11 cellular contexts compared by ENCODE assay signal in the genomic region with DNA sequence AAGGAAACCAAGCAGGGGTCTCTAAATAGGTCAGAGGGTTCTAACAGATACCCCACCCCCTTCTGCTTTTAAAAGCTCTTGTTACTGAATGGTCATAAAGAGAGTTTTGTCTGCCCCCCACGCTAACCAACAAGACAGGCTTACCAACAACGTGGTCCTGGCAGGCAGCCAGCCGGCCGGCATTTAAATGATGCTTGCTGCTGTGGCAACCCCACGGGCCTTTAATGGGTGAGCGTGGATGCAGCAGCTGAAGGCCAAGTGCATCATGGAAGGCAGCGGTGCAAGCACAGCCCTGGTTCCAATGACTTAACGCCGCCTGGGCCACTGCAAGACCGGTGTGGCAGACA. TPM values are rescaled to one million over a fixed set of nuclear protein-coding genes. Genes with fewer than 3 reads are reported as not detected.
A peak's percentile ranks its signal among the peaks of the same experiment; 100 is the strongest.
DNase-seq lines count a peak whose midpoint lies in the region; FAIRE-seq lines count a peak whose summit lies in the region.
"Had no signal": no experiment of that assay in that cellular context is flagged by ENCODE, and none has a peak within 500 bp of the region (broad histone marks: within the 10 kb centered on the region; RNA-seq: fewer than 3 reads in every experiment).

No MANE protein-coding gene starts in this region.

- H3K27ac ChIP-seq in mesendoderm (ENCODE audit: low read depth, low read length), result no peak overlapping the region
- H3K27ac ChIP-seq: BLaER1 treated with 17β-estradiol and CSF1 and Interleukin-3, amounts not matched to agents 10 nM and 100 nM had no signal

- H3K36me3 ChIP-seq in mesendoderm (ENCODE audit: control insufficient read depth, insufficient read depth, low read length), result no peaks in the 10 kb centered on the region

- FAIRE-seq in RCC 7860 (lab: Jason Lieb, UNC), result no peak

- no peak overlapping the region for H3K4me3 ChIP-seq in mesendoderm (ENCODE audit: low read length)
- H3K4me3 ChIP-seq: BLaER1 treated with 17β-estradiol and CSF1 and Interleukin-3, amounts not matched to agents 10 nM and 100 nM had no signal

- H3K4ac ChIP-seq in mesendoderm (ENCODE audit: low read depth, low read length), result no peak overlapping the region

- peaks cover 10% of the 10 kb centered on the region for H3K4me1 ChIP-seq in mesendoderm (ENCODE audit: control insufficient read depth, low read depth, low read length)

- no peak overlapping the region for H3K9ac ChIP-seq in mesendoderm (ENCODE audit: low read length)
- H3K9ac ChIP-seq: BLaER1 treated with 17β-estradiol and CSF1 and Interleukin-3, amounts not matched to agents 10 nM and 100 nM had no signal

- H3K79me1 ChIP-seq in mesendoderm (ENCODE audit: low read length), result peaks cover 23% of the 10 kb centered on the region

- no peak overlapping the region for H2BK15ac ChIP-seq in mesendoderm (replicated peaks; ENCODE audit: low read depth)

- no peak overlapping the region for H3K23ac ChIP-seq in mesendoderm (ENCODE audit: low read length)

- no peak overlapping the region for H2BK120ac ChIP-seq in mesendoderm (ENCODE audit: low read depth, low read length)

- H4K8ac ChIP-seq in mesendoderm (ENCODE audit: low read depth, low read length), result no peak overlapping the region

- no peak overlapping the region for H3K56ac ChIP-seq in mesendoderm (ENCODE audit: low read length)

- no peak overlapping the region for H4K5ac ChIP-seq in mesendoderm (ENCODE audit: low read length)

- H3K79me2 ChIP-seq in mesendoderm (ENCODE audit: control insufficient read depth, insufficient read depth, low read length), result peaks cover 6% of the 10 kb centered on the region

- H2AK5ac ChIP-seq in mesendoderm (ENCODE audit: low read length), result no peak overlapping the region

- no peak overlapping the region for H3K18ac ChIP-seq in mesendoderm (ENCODE audit: low read length)

- no peak overlapping the region for H2BK5ac ChIP-seq in mesendoderm (ENCODE audit: low read length)

- H3K4me2 ChIP-seq in mesendoderm (ENCODE audit: low read length), result no peak overlapping the region
- H3K4me2 ChIP-seq: BLaER1 treated with 17β-estradiol and CSF1 and Interleukin-3, amounts not matched to agents 10 nM and 100 nM had no signal

- peak; percentile 23 for DNase-seq in A172 (ENCODE audit: low spot score)
- peak; percentile 44 for DNase-seq in HK-2 (ENCODE audit: unreplicated experiment)
- DNase-seq in RCC 7860 (ENCODE audit: low spot score), result peak; percentile 24
- peak; percentile 76 for DNase-seq in kidney tubule cell (ENCODE audit: low spot score)
- no peak for DNase-seq in GM03348 (ENCODE audit: low spot score)
- no peak for DNase-seq in epidermal melanocyte (ENCODE audit: insufficient read length, low spot score)
- DNase-seq in mesendoderm, result no peak
- DNase-seq in cerebellar nuclear complex (lab: John Stamatoyannopoulos, UW), result no peak
- DNase-seq: activated CD8-positive, alpha-beta memory T cell treated with anti-CD3 and anti-CD28 coated beads, Interleukin-2, amount 10 ng/mL, durations not matched to agents 7 days and 5 days; central memory CD4-positive, alpha-beta T cell had no signal

- no CpG with 5 or more reads among the region's 10 CpGs for WGBS in mesendoderm (ENCODE audit: extremely low coverage, insufficient coverage, low lambda C conversion rate)

- H3K27me3 ChIP-seq in mesendoderm (ENCODE audit: insufficient read depth, low read length, poor library complexity), result no peaks in the 10 kb centered on the region
- H3K27me3 ChIP-seq: BLaER1 treated with 17β-estradiol and CSF1 and Interleukin-3, amounts not matched to agents 10 nM and 100 nM had no signal

RNA-seq across cellular contexts. Expression of a gene that starts 29.7 kb away (rescaled TPM):
- total RNA-seq in A172 (2014; rRNA removed; shearing (Covaris generic)), result 19.6 and 27.9 TPM in 2 replicates
- polyA plus RNA-seq in mesendoderm (2013, experiment 1 of 2), result 61.9 TPM
- polyA plus RNA-seq in mesendoderm (2013, experiment 2 of 2), result 62.7 TPM
- total RNA-seq: activated CD8-positive, alpha-beta memory T cell treated with anti-CD3 and anti-CD28 coated beads, Interleukin-2, amount 10 ng/mL, durations not matched to agents 7 days and 5 days had no signal

Comparison
In these comparisons a context has a peak if more than half of its experiments do, and no peak if none do; other contexts are left out.
1. DNase-seq: peak in A172 (single experiment), HK-2 (single experiment), RCC 7860 (single experiment) and kidney tubule cell (single experiment); none in GM03348 (single experiment), epidermal melanocyte (single experiment), mesendoderm (single experiment) and cerebellar nuclear complex (0 of 2).